In genomic region chr6:23524556-23524955, GRCh38 we compare ENCODE assay signal across 18 cellular contexts.
A peak's percentile ranks its signal among the peaks of the same experiment; 100 is the strongest.
DNase-seq lines count a peak whose midpoint lies in the region; ATAC-seq, FAIRE-seq and TF ChIP-seq lines count a peak whose summit lies in the region.
"Had no signal": no experiment of that assay in that cellular context is flagged by ENCODE, and none has a peak within 500 bp of the region (broad histone marks: within the 10 kb centered on the region; RNA-seq: fewer than 3 reads in every experiment).

No MANE protein-coding gene starts in this region.

- no peak for FAIRE-seq in HTR-8/SVneo (lab: Jason Lieb, UNC)

- no peaks in the 10 kb centered on the region for H3K27me3 ChIP-seq in GM23338 (ENCODE audit: insufficient read depth)
- H3K27me3 ChIP-seq in SJSA1 (replicated peaks) = no peaks in the 10 kb centered on the region
- H3K27me3 ChIP-seq: BE2C had no signal

- H3K27ac Mint-ChIP-seq in GM23338 (no peak overlapping the region), mesothelial cell of epicardium (peak overlapping the region; percentile 77)
- H3K27ac Mint-ChIP-seq: T-cell had no signal

- TF ChIP-seq CTCF in GM23338 (conservative IDR thresholded peaks at IDR 0.05; ENCODE audit: low read depth in 2 of 2) (no peak), mesothelial cell of epicardium (IDR thresholded peaks at IDR 0.05; ENCODE audit: unreplicated experiment) (no peak)

- ATAC-seq in GM23338 (no peak), HG03045 (IDR thresholded peaks at IDR 0.05; ENCODE audit: unreplicated experiment) (no peak)
- ATAC-seq: T-cell had no signal

- no peak overlapping the region for H3K4me2 ChIP-seq in GM23338
- H3K4me2 ChIP-seq: SK-N-SH had no signal

- H4K20me1 ChIP-seq in GM23338 (replicated peaks; ENCODE audit: insufficient read depth) = no peaks in the 10 kb centered on the region

- no peaks in the 10 kb centered on the region for H3F3A ChIP-seq in GM23338 (replicated peaks; ENCODE audit: low read depth)

- H3K9me3 Mint-ChIP-seq in GM23338 (0 out of 3 replicates have a peak, but pooled peaks cover 4% of the 10 kb centered on the region), mesothelial cell of epicardium (peaks cover 10% of the 10 kb centered on the region)
- H3K9me3 Mint-ChIP-seq: T-cell had no signal

- no peaks in the 10 kb centered on the region for H3K36me3 ChIP-seq in GM23338 (ENCODE audit: insufficient read depth)
- H3K36me3 ChIP-seq in SJSA1 = no peaks in the 10 kb centered on the region
- H3K36me3 ChIP-seq: BE2C had no signal

- H3K27ac ChIP-seq in GM23338 (ENCODE audit: low read depth) (no peak overlapping the region), SJSA1 (0 out of 2 replicates have a peak overlapping the region, but pooled peaks have one; percentile 14)
- H3K27ac ChIP-seq: HL-60 had no signal

- H2AFZ ChIP-seq in GM23338 = peak overlapping the region; percentile 56; the same call in 1 of the 2 replicates

- no peaks in the 10 kb centered on the region for H3K27me3 Mint-ChIP-seq in GM23338 (ENCODE audit: insufficient read depth, low read depth, poor library complexity)
- H3K27me3 Mint-ChIP-seq in mesothelial cell of epicardium (ENCODE audit: low read depth) = no peaks in the 10 kb centered on the region
- H3K27me3 Mint-ChIP-seq: T-cell had no signal

- H3K4me3 ChIP-seq in GM23338 (no peak overlapping the region), SJSA1 (no peak overlapping the region)

- H3K4me3 Mint-ChIP-seq in GM23338 (no peak overlapping the region), mesothelial cell of epicardium (no peak overlapping the region)
- H3K4me3 Mint-ChIP-seq: T-cell had no signal

- H3K79me2 ChIP-seq in GM23338 (replicated peaks; ENCODE audit: insufficient read depth) = no peaks in the 10 kb centered on the region

- H3K4me1 Mint-ChIP-seq in GM23338 = peaks cover 15% of the 10 kb centered on the region; the same call in 2 of the 3 replicates
- H3K4me1 Mint-ChIP-seq in mesothelial cell of epicardium = peaks cover 17% of the 10 kb centered on the region

- DNase-seq in GM23338 (ENCODE audit: low spot score) = no peak
- peak in 1 of 2 experiments; percentile 66 for DNase-seq in SJSA1 (ENCODE audit: low read depth in 1 of 2, low spot score in 2 of 2)
- DNase-seq in mesothelial cell of epicardium (ENCODE audit: low spot score in 2 of 2, unreplicated experiment in 2 of 2) = no peak
- DNase-seq in retina = peak; percentile 43
- DNase-seq in HTR-8/SVneo (ENCODE audit: insufficient read length, low spot score) = no peak
- DNase-seq in NK-92 treated with Interleukin-12 subunit alpha and Interleukin-12 subunit beta, amount 100 ng/mL, for 24 hours (lab: John Stamatoyannopoulos, UW) = no peak
- DNase-seq: BE2C, DMS79 treated with DMSO at 0.1 percent for 48 hours, KG1, NCI-H1092 treated with DMSO at 0.1 percent for 48 hours, NCI-H146, NCI-H2029 treated with DMSO at 0.1 percent for 48 hours, NCI-H524 treated with DMSO at 0.1 percent for 48 hours, SHP77, T-cell had no signal

- no peaks in the 10 kb centered on the region for H3K36me3 Mint-ChIP-seq in GM23338 (ENCODE audit: low read depth)
- peaks cover 3% of the 10 kb centered on the region for H3K36me3 Mint-ChIP-seq in mesothelial cell of epicardium
- H3K36me3 Mint-ChIP-seq: T-cell had no signal

- 0 out of 2 replicates have a peak, but pooled peaks cover 2% of the 10 kb centered on the region for H3K9me3 ChIP-seq in SJSA1 (replicated peaks)
- H3K9me3 ChIP-seq: BE2C, SK-N-SH had no signal

- peaks cover 15% of the 10 kb centered on the region; the same call in 1 of the 2 replicates for H3K4me1 ChIP-seq in GM23338 (ENCODE audit: insufficient read depth)
- peaks cover 7% of the 10 kb centered on the region; the same call in 1 of the 2 replicates for H3K4me1 ChIP-seq in SJSA1 (replicated peaks)

- H3K9me2 ChIP-seq in GM23338 (ENCODE audit: insufficient read depth) = no peaks in the 10 kb centered on the region

TF ChIP-seq in GM23338, 12 proteins besides CTCF, POLR2A, EP300 and RAD21 (continues in another document):
- TF ChIP-seq NANOG (IDR thresholded peaks at IDR 0.05; ENCODE audit: borderline replicate concordance) (no peak), ETS1 (IDR thresholded peaks at IDR 0.05) (no peak), ZNF462 (CRISPR knock-in tag; IDR thresholded peaks at IDR 0.05) (no peak), POLR2AphosphoS5 (IDR thresholded peaks at IDR 0.05; ENCODE audit: low read depth) (no peak), CREB1 (CRISPR knock-in tag; IDR thresholded peaks at IDR 0.05; ENCODE audit: low read depth) (no peak), STAT1 (IDR thresholded peaks at IDR 0.05; ENCODE audit: unreplicated experiment) (no peak), JUNB (IDR thresholded peaks at IDR 0.05; ENCODE audit: unreplicated experiment) (no peak)
